2 cellular contexts compared by ENCODE assay signal in genomic region chr1:203327684-203328457, GRCh38.
TF ChIP-seq lines count a peak whose summit lies in the region.

No MANE protein-coding gene starts in this region.

TF ChIP-seq in GM23338, 12 proteins besides CTCF, POLR2A, EP300 and RAD21:
- TF ChIP-seq NANOG (IDR thresholded peaks at IDR 0.05; ENCODE audit: borderline replicate concordance) (no peak), REST (IDR thresholded peaks at IDR 0.05; ENCODE audit: unreplicated experiment) (no peak), ZNF462 (CRISPR knock-in tag; IDR thresholded peaks at IDR 0.05) (no peak), ZNF114 (CRISPR knock-in tag; IDR thresholded peaks at IDR 0.05) (no peak), CREB1 (CRISPR knock-in tag; IDR thresholded peaks at IDR 0.05; ENCODE audit: low read depth) (no peak; the same call in 1 of the 2 replicates), STAT1 (IDR thresholded peaks at IDR 0.05; ENCODE audit: unreplicated experiment) (no peak), EZH2 (IDR thresholded peaks at IDR 0.05; ENCODE audit: low read depth, unreplicated experiment) (no peak), ZNF331 (CRISPR knock-in tag; IDR thresholded peaks at IDR 0.05; ENCODE audit: low read depth) (no peak), POLR2AphosphoS5 (IDR thresholded peaks at IDR 0.05; ENCODE audit: low read depth) (no peak; the same call in 1 of the 2 replicates), JUNB (IDR thresholded peaks at IDR 0.05; ENCODE audit: unreplicated experiment) (no peak), EZH2phosphoT487 (IDR thresholded peaks at IDR 0.05; ENCODE audit: unreplicated experiment) (no peak)
- TF ChIP-seq, protein P1, sequence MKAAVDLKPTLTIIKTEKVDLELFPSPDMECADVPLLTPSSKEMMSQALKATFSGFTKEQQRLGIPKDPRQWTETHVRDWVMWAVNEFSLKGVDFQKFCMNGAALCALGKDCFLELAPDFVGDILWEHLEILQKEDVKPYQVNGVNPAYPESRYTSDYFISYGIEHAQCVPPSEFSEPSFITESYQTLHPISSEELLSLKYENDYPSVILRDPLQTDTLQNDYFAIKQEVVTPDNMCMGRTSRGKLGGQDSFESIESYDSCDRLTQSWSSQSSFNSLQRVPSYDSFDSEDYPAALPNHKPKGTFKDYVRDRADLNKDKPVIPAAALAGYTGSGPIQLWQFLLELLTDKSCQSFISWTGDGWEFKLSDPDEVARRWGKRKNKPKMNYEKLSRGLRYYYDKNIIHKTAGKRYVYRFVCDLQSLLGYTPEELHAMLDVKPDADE (IDR thresholded peaks at IDR 0.05): no peak
TF ChIP-seq in GM23338: peak in this region for 0.

TF ChIP-seq in GM12878, 131 proteins besides CTCF, POLR2A, EP300 and RAD21 (continues in another document):
- TF ChIP-seq SP1 (IDR thresholded peaks at IDR 0.05; ENCODE audit: low read depth, low read length) (no peak), HCFC1 (IDR thresholded peaks at IDR 0.05; ENCODE audit: low read length) (no peak), BCL11A (IDR thresholded peaks at IDR 0.05; ENCODE audit: low read depth, low read length) (no peak), HDAC2 (IDR thresholded peaks at IDR 0.05) (no peak), ZNF24 (IDR thresholded peaks at IDR 0.05) (no peak), RFX5 (IDR thresholded peaks at IDR 0.05; ENCODE audit: low read depth, low read length) (no peak), SRF (IDR thresholded peaks at IDR 0.05; ENCODE audit: low read depth in 2 of 2, low read length in 2 of 2) (no peak), ESRRA (IDR thresholded peaks at IDR 0.05; ENCODE audit: low read length) (no peak), FOS (IDR thresholded peaks at IDR 0.05; ENCODE audit: borderline replicate concordance, extremely low read depth, insufficient read length) (no peak), EGR1 (IDR thresholded peaks at IDR 0.05; ENCODE audit: borderline replicate concordance in 1 of 2, low read depth in 2 of 2, low read length in 2 of 2) (no peak), SIX5 (IDR thresholded peaks at IDR 0.05; ENCODE audit: low read depth, low read length, severe bottlenecking) (no peak), SMC3 (IDR thresholded peaks at IDR 0.05; ENCODE audit: borderline replicate concordance, low read length) (peak; percentile 48; the same call in 1 of the 2 replicates), FOXM1 (IDR thresholded peaks at IDR 0.05; ENCODE audit: low read depth, low read length) (no peak), IRF4 (IDR thresholded peaks at IDR 0.05; ENCODE audit: low read depth, low read length) (no peak), SPI1 (IDR thresholded peaks at IDR 0.05; ENCODE audit: borderline replicate concordance, insufficient read depth, low read depth, low read length) (no peak), TCF7 (IDR thresholded peaks at IDR 0.05; ENCODE audit: borderline replicate concordance) (no peak), MTA3 (IDR thresholded peaks at IDR 0.05; ENCODE audit: borderline replicate concordance, low read length) (no peak), NR2C2 (IDR thresholded peaks at IDR 0.05; ENCODE audit: borderline replicate concordance, control insufficient read depth, insufficient read length, low read depth) (no peak), ZBTB33 (IDR thresholded peaks at IDR 0.05) (no peak; the same call in 1 of the 2 replicates), ZNF207 (IDR thresholded peaks at IDR 0.05; ENCODE audit: borderline replicate concordance) (no peak), JUND (IDR thresholded peaks at IDR 0.05; ENCODE audit: low read depth, low read length) (no peak), CEBPZ (IDR thresholded peaks at IDR 0.05; ENCODE audit: low read depth, low read length) (no peak), RUNX3 (IDR thresholded peaks at IDR 0.05; ENCODE audit: low read length) (no peak), ASH2L (IDR thresholded peaks at IDR 0.05; ENCODE audit: borderline replicate concordance, low read depth) (no peak), SREBF2 (IDR thresholded peaks at IDR 0.05; ENCODE audit: low read length) (no peak), TBL1XR1 (IDR thresholded peaks at IDR 0.05; ENCODE audit: low read depth, low read length) (no peak), USF2 (IDR thresholded peaks at IDR 0.05; ENCODE audit: borderline replicate concordance, low read depth, low read length) (no peak), GATAD2B (conservative IDR thresholded peaks at IDR 0.05; ENCODE audit: low read depth) (peak; percentile 35), MEF2A (IDR thresholded peaks at IDR 0.05; ENCODE audit: insufficient read depth, low read depth, low read length) (no peak), MYC (IDR thresholded peaks at IDR 0.05; ENCODE audit: insufficient read depth, insufficient read length, insufficient replicate concordance, low read length, severe bottlenecking) (no peak), CBFB (IDR thresholded peaks at IDR 0.05; ENCODE audit: low read depth) (peak; percentile 61; the same call in 1 of the 2 replicates), IRF3 (IDR thresholded peaks at IDR 0.05) (no peak), ZBTB11 (CRISPR knock-in tag; IDR thresholded peaks at IDR 0.05) (no peak), ATF7 (IDR thresholded peaks at IDR 0.05; ENCODE audit: low read depth) (peak; percentile 59)
- TF ChIP-seq, protein P2, sequence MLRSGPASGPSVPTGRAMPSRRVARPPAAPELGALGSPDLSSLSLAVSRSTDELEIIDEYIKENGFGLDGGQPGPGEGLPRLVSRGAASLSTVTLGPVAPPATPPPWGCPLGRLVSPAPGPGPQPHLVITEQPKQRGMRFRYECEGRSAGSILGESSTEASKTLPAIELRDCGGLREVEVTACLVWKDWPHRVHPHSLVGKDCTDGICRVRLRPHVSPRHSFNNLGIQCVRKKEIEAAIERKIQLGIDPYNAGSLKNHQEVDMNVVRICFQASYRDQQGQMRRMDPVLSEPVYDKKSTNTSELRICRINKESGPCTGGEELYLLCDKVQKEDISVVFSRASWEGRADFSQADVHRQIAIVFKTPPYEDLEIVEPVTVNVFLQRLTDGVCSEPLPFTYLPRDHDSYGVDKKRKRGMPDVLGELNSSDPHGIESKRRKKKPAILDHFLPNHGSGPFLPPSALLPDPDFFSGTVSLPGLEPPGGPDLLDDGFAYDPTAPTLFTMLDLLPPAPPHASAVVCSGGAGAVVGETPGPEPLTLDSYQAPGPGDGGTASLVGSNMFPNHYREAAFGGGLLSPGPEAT (IDR thresholded peaks at IDR 0.05; ENCODE audit: low read depth): peak; percentile 10
- TF ChIP-seq, protein P3, sequence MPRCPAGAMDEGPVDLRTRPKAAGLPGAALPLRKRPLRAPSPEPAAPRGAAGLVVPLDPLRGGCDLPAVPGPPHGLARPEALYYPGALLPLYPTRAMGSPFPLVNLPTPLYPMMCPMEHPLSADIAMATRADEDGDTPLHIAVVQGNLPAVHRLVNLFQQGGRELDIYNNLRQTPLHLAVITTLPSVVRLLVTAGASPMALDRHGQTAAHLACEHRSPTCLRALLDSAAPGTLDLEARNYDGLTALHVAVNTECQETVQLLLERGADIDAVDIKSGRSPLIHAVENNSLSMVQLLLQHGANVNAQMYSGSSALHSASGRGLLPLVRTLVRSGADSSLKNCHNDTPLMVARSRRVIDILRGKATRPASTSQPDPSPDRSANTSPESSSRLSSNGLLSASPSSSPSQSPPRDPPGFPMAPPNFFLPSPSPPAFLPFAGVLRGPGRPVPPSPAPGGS (IDR thresholded peaks at IDR 0.05; ENCODE audit: borderline replicate concordance, insufficient read depth, low read depth, low read length, poor library complexity, severe bottlenecking): no peak
- TF ChIP-seq, protein P4, sequence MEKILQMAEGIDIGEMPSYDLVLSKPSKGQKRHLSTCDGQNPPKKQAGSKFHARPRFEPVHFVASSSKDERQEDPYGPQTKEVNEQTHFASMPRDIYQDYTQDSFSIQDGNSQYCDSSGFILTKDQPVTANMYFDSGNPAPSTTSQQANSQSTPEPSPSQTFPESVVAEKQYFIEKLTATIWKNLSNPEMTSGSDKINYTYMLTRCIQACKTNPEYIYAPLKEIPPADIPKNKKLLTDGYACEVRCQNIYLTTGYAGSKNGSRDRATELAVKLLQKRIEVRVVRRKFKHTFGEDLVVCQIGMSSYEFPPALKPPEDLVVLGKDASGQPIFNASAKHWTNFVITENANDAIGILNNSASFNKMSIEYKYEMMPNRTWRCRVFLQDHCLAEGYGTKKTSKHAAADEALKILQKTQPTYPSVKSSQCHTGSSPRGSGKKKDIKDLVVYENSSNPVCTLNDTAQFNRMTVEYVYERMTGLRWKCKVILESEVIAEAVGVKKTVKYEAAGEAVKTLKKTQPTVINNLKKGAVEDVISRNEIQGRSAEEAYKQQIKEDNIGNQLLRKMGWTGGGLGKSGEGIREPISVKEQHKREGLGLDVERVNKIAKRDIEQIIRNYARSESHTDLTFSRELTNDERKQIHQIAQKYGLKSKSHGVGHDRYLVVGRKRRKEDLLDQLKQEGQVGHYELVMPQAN (conservative IDR thresholded peaks at IDR 0.05): peak; percentile 65
- TF ChIP-seq, protein P5, sequence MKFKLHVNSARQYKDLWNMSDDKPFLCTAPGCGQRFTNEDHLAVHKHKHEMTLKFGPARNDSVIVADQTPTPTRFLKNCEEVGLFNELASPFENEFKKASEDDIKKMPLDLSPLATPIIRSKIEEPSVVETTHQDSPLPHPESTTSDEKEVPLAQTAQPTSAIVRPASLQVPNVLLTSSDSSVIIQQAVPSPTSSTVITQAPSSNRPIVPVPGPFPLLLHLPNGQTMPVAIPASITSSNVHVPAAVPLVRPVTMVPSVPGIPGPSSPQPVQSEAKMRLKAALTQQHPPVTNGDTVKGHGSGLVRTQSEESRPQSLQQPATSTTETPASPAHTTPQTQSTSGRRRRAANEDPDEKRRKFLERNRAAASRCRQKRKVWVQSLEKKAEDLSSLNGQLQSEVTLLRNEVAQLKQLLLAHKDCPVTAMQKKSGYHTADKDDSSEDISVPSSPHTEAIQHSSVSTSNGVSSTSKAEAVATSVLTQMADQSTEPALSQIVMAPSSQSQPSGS (IDR thresholded peaks at IDR 0.05; ENCODE audit: low read length): no peak
